Comparison of ENCODE assay signal across 8 cellular contexts in the genomic region with DNA sequence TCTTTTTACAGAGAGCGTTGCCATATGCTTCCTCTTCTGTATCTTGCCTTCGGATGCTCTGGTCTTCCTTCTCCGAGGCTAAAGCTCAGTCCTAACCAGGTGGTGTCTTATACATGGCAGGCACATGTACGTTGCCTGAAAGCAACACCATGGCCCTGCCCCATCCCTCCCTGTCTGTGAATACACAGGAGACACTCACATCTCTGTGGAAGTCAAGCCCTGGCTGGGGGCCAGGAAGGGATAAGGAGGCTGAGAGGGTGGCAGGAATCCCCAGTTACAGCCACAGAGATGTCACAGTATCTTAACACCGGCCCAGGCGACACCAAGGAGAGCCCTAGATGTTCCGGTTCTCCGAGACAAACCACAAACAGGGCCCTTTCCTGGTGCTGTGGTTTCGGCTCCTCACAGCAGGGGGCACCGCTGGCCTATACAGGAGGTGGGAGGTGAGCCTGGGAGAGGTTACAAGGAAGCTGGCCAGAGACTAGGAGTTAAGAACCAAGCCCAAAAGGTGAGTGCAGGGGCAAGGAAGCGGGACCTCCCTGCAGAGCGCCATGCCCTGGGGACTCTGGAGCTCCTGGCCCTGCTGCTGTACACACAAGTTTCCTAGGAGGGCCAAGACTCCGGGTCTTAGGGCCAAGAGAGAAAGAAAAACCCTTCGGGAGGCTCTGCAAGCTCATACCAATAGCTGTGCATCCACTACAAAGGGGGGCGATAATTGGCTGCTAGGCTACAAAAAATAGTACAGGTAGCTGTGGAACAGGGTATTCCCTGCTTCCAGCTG. TPM values are rescaled to one million over a fixed set of nuclear protein-coding genes. Genes with fewer than 3 reads are reported as not detected.
DNase-seq lines count a peak whose midpoint lies in the region; ATAC-seq and TF ChIP-seq lines count a peak whose summit lies in the region.

No MANE protein-coding gene starts in this region.

- intact Hi-C loops in Right ventricle myocardium inferior (cut with DNase I), result loop anchor here (2.0 to 10.0 kb wide), 2 partner anchors 53 to 205 kb away; no protein-coding TSS in a partner anchor
- intact Hi-C loops in cardiac septum (cut with DNase I), result loop anchor here (5.0 kb wide), 1 partner anchor 202 kb away; no protein-coding TSS in a partner anchor

- CTCF ChIA-PET in CD8-positive, alpha-beta memory T cell (lab: Charles Lee), result interaction anchor here (0.6 to 1.9 kb wide), 2 partner anchors 12 to 305 kb away, joined by 3 to 5 read pairs; no protein-coding TSS in a partner anchor

- H3K36me3 Mint-ChIP-seq in neural progenitor cell, result no peaks in the 10 kb centered on the region
- no peaks in the 10 kb centered on the region for H3K36me3 Mint-ChIP-seq in CD8-positive, alpha-beta memory T cell

- no peak overlapping the region for H3K9ac ChIP-seq in neural progenitor cell

- no peaks in the 10 kb centered on the region for H3K27me3 ChIP-seq in neural progenitor cell
- H3K27me3 ChIP-seq in CD8-positive, alpha-beta memory T cell (ENCODE audit: insufficient read depth, low read length, poor library complexity, severe bottlenecking), result peaks cover 4% of the 10 kb centered on the region

- no peak overlapping the region for H3K4me2 ChIP-seq in neural progenitor cell

- no peak overlapping the region for H3K27ac ChIP-seq in neural progenitor cell
- H3K27ac ChIP-seq in CD8-positive, alpha-beta memory T cell (ENCODE audit: low read depth, low read length), result no peak overlapping the region

- H3K4me3 ChIP-seq in fibroblast of mammary gland (ENCODE audit: control insufficient read depth, low read depth, low read length), result no peak overlapping the region
- no peak overlapping the region for H3K4me3 ChIP-seq in neural progenitor cell
- H3K4me3 ChIP-seq in CD8-positive, alpha-beta memory T cell (ENCODE audit: low read length), result no peak overlapping the region

- no peaks in the 10 kb centered on the region for H3K9me3 ChIP-seq in neural progenitor cell (ENCODE audit: low read depth)
- H3K9me3 ChIP-seq in CD8-positive, alpha-beta memory T cell (ENCODE audit: low read length), result no peaks in the 10 kb centered on the region

- no peaks in the 10 kb centered on the region for H3K4me1 ChIP-seq in neural progenitor cell
- H3K4me1 ChIP-seq in CD8-positive, alpha-beta memory T cell (ENCODE audit: insufficient read depth, low read length), result peaks cover 5% of the 10 kb centered on the region

- POLR2A ChIA-PET in CD8-positive, alpha-beta memory T cell (lab: Charles Lee), result no interaction called here

- no peaks in the 10 kb centered on the region for H3K36me3 ChIP-seq in neural progenitor cell
- no peaks in the 10 kb centered on the region for H3K36me3 ChIP-seq in CD8-positive, alpha-beta memory T cell (ENCODE audit: insufficient read depth, low read length)

- H2AFZ ChIP-seq in neural progenitor cell (replicated peaks), result peak overlapping the region; percentile 85

- H3K79me2 ChIP-seq in neural progenitor cell (ENCODE audit: low read depth), result no peaks in the 10 kb centered on the region

- H3K27ac Mint-ChIP-seq in neural progenitor cell, result peak overlapping the region; percentile 66
- H3K27ac Mint-ChIP-seq in CD8-positive, alpha-beta memory T cell, result peak overlapping the region in 2 of 8 donors; percentile 7 to 75

- peaks cover 4% of the 10 kb centered on the region for H3K27me3 Mint-ChIP-seq in neural progenitor cell (ENCODE audit: insufficient read depth, low read depth)
- H3K27me3 Mint-ChIP-seq in CD8-positive, alpha-beta memory T cell, result peaks cover 5 to 17% of the 10 kb centered on the region in 2 donors

- ATAC-seq in Right ventricle myocardium inferior, result peak; percentile 79
- no peak for ATAC-seq in HG02588 (IDR thresholded peaks at IDR 0.05; ENCODE audit: unreplicated experiment)

- no peak for DNase-seq in Right ventricle myocardium inferior (ENCODE audit: missing footprints)
- DNase-seq in cardiac septum (ENCODE audit: low spot score), result no peak
- DNase-seq in NCI-H1436 treated with DMSO at 0.1 percent for 48 hours (lab: John Stamatoyannopoulos, UW), result peak; percentile 39
- peak; percentile 26 for DNase-seq in activated CD4-positive, alpha-beta T cell treated with anti-CD3 and anti-CD28 coated beads, Interleukin-2, amount 50 U/mL, for 1 hour
- peak; percentile 60 for DNase-seq in fibroblast of mammary gland (ENCODE audit: low read depth)
- peak; percentile 63 for DNase-seq in neural progenitor cell (ENCODE audit: low spot score)
- DNase-seq in CD8-positive, alpha-beta memory T cell, result no peak

- TF ChIP-seq CTCF in fibroblast of mammary gland (conservative IDR thresholded peaks at IDR 0.05; ENCODE audit: control insufficient read depth, insufficient read depth, low read depth, low read length) (peak; percentile 88), neural progenitor cell (IDR thresholded peaks at IDR 0.05) (peak; percentile 42)

- H3K4me3 Mint-ChIP-seq in neural progenitor cell, result no peak overlapping the region
- H3K4me3 Mint-ChIP-seq in CD8-positive, alpha-beta memory T cell, result no peak overlapping the region

- H3K9me3 Mint-ChIP-seq in neural progenitor cell, result no peaks in the 10 kb centered on the region
- H3K9me3 Mint-ChIP-seq in CD8-positive, alpha-beta memory T cell, result no peaks in the 10 kb centered on the region

- no peaks in the 10 kb centered on the region for H4K20me1 ChIP-seq in neural progenitor cell (ENCODE audit: low read depth)

- H3F3A ChIP-seq in neural progenitor cell (ENCODE audit: low read depth), result no peaks in the 10 kb centered on the region

- H3K4me1 Mint-ChIP-seq in neural progenitor cell, result no peaks in the 10 kb centered on the region
- peaks cover 0 to 6% (median 6%) of the 10 kb centered on the region in 3 donors for H3K4me1 Mint-ChIP-seq in CD8-positive, alpha-beta memory T cell

RNA-seq across cellular contexts. Expression of gene SRL, which starts 41.7 kb away (rescaled TPM):
- total RNA-seq in Right ventricle myocardium inferior (419 TPM), cardiac septum (400 TPM), neural progenitor cell (ENCODE audit: low replicate concordance) (0.06 and 0.22 TPM in 2 replicates)
- total RNA-seq in CD8-positive, alpha-beta memory T cell, result not detected
- polyA plus RNA-seq in CD8-positive, alpha-beta memory T cell, result not detected

Comparison
In these comparisons a context has a peak if more than half of its experiments do, and no peak if none do; other contexts are left out.
1. DNase-seq: peak in NCI-H1436 treated with DMSO at 0.1 percent for 48 hours (single experiment), activated CD4-positive, alpha-beta T cell treated with anti-CD3 and anti-CD28 coated beads, Interleukin-2, amount 50 U/mL, for 1 hour (single experiment), fibroblast of mammary gland (single experiment) and neural progenitor cell (single experiment); none in Right ventricle myocardium inferior (single experiment), cardiac septum (single experiment) and CD8-positive, alpha-beta memory T cell (0 of 5).
2. RNA of gene SRL, which starts 41.7 kb away (total RNA-seq): 419 TPM in Right ventricle myocardium inferior (single experiment) and 400 TPM in cardiac septum (single experiment); 0.06 to 0.22 TPM in neural progenitor cell and not detected in CD8-positive, alpha-beta memory T cell; every median in the first group is over 100 times any median in the second.